Comparison of ENCODE assay signal across 8 cellular contexts in genomic region chr1:15758537-15758936, GRCh38. TPM values are rescaled to one million over a fixed set of nuclear protein-coding genes. Genes with fewer than 3 reads are reported as not detected.
DNase-seq lines count a peak whose midpoint lies in the region; ATAC-seq and TF ChIP-seq lines count a peak whose summit lies in the region.

Gene FBLIM1, plus strand, starts transcription at chr1:15758795. Its CDS starts 6,189 bp downstream, at chr1:15764984.

- peak within 1 kb of the TSS; percentile 60 to 80 for H3K4me3 ChIP-seq in stomach smooth muscle (ENCODE audit: low read length in 2 of 2)

- H3K27me3 Mint-ChIP-seq in activated naive CD4-positive, alpha-beta T cell treated with anti-CD3 and anti-CD28 coated beads, Interleukin-2, amount 10 ng/mL, durations not matched to agents 7 days and 5 days, result peaks cover 77% of the 10 kb centered on the region
- H3K27me3 Mint-ChIP-seq in chondrocyte (ENCODE audit: low read depth), result no peaks in the 10 kb centered on the region

- H3K9me3 ChIP-seq in stomach smooth muscle (ENCODE audit: control insufficient read depth in 2 of 2, low read length in 2 of 2), result no peaks in the 10 kb centered on the region

- no peak within 1 kb of the TSS for H3K27ac Mint-ChIP-seq in activated naive CD4-positive, alpha-beta T cell treated with anti-CD3 and anti-CD28 coated beads, Interleukin-2, amount 10 ng/mL, durations not matched to agents 7 days and 5 days
- H3K27ac Mint-ChIP-seq in chondrocyte (ENCODE audit: unreplicated experiment), result peak within 1 kb of the TSS; percentile 95

- peak within 1 kb of the TSS; percentile 64 to 75 for H3K9ac ChIP-seq in stomach smooth muscle (ENCODE audit: low read length in 2 of 2)

- H3K4me1 Mint-ChIP-seq in activated naive CD4-positive, alpha-beta T cell treated with anti-CD3 and anti-CD28 coated beads, Interleukin-2, amount 10 ng/mL, durations not matched to agents 7 days and 5 days, result peaks cover 21% of the 10 kb centered on the region
- H3K4me1 Mint-ChIP-seq in chondrocyte (ENCODE audit: low read depth), result peaks cover 55% of the 10 kb centered on the region

- H3K36me3 Mint-ChIP-seq in activated naive CD4-positive, alpha-beta T cell treated with anti-CD3 and anti-CD28 coated beads, Interleukin-2, amount 10 ng/mL, durations not matched to agents 7 days and 5 days, result no peaks in the 10 kb centered on the region
- H3K36me3 Mint-ChIP-seq in chondrocyte (ENCODE audit: low read depth), result peaks cover 8% of the 10 kb centered on the region

- peak; percentile 24 for ATAC-seq in left lobe of liver

- POLR2A ChIA-PET in GM10248 (lab: Yijun Ruan, JAX), result no interaction called here

- H3K36me3 ChIP-seq in stomach smooth muscle (ENCODE audit: control insufficient read depth in 2 of 2, insufficient read depth in 2 of 2, low read length in 2 of 2), result no peaks in the 10 kb centered on the region

- peak within 1 kb of the TSS; percentile 45 for H3K4me3 Mint-ChIP-seq in activated naive CD4-positive, alpha-beta T cell treated with anti-CD3 and anti-CD28 coated beads, Interleukin-2, amount 10 ng/mL, durations not matched to agents 7 days and 5 days
- H3K4me3 Mint-ChIP-seq in chondrocyte (ENCODE audit: unreplicated experiment), result peak within 1 kb of the TSS; percentile 92

- H3K4me1 ChIP-seq in stomach smooth muscle (ENCODE audit: control insufficient read depth, insufficient read depth, low read length), result peaks cover 24% of the 10 kb centered on the region

- H3K27me3 ChIP-seq in stomach smooth muscle (ENCODE audit: control insufficient read depth in 1 of 2, insufficient read depth in 2 of 2, low read length in 2 of 2), result no peaks in the 10 kb centered on the region

- DNase-seq in activated naive CD4-positive, alpha-beta T cell treated with anti-CD3 and anti-CD28 coated beads, Interleukin-2, amount 10 ng/mL, durations not matched to agents 7 days and 5 days, result peak; percentile 36
- no peak for DNase-seq in activated naive CD4-positive, alpha-beta T cell treated with Interleukin-2 at 50 U/mL for 16 hours
- DNase-seq in chondrocyte (ENCODE audit: low spot score) (no peak), left lobe of liver (ENCODE audit: low spot score) (no peak), NCI-H187 (lab: John Stamatoyannopoulos, UW) (no peak), UCSD-AML1 (lab: John Stamatoyannopoulos, UW; ENCODE audit: unreplicated experiment) (no peak), GM10248 (ENCODE audit: extremely low spot score) (no peak)

- CTCF ChIA-PET in activated naive CD4-positive, alpha-beta T cell treated with anti-CD3 and anti-CD28 coated beads, Interleukin-2, amount 10 ng/mL, durations not matched to agents 7 days and 5 days (lab: Charles Lee), result interaction anchor here (0.7 kb wide), 1 partner anchor 170 kb away, joined by 3 read pairs; no protein-coding TSS in a partner anchor
- CTCF ChIA-PET in GM10248 (lab: Yijun Ruan, JAX), result no interaction called here

- peak within 1 kb of the TSS; percentile 49 for H3K27ac ChIP-seq in stomach smooth muscle (ENCODE audit: low read length)

- no peaks in the 10 kb centered on the region for H3K9me3 Mint-ChIP-seq in activated naive CD4-positive, alpha-beta T cell treated with anti-CD3 and anti-CD28 coated beads, Interleukin-2, amount 10 ng/mL, durations not matched to agents 7 days and 5 days
- no peaks in the 10 kb centered on the region for H3K9me3 Mint-ChIP-seq in chondrocyte (ENCODE audit: low read depth)

- no peak for TF ChIP-seq CTCF in chondrocyte (IDR thresholded peaks at IDR 0.05)
- TF ChIP-seq CTCF in GM10248 (IDR thresholded peaks at IDR 0.05; ENCODE audit: control extremely low read depth, extremely low read depth, low read depth, missing control alignments), result no peak

RNA-seq across cellular contexts. Expression of gene FBLIM1, which starts in this region (rescaled TPM):
- 191 to 492 TPM (median 490 TPM) in 3 replicates for total RNA-seq in chondrocyte
- 6.2 TPM for total RNA-seq in left lobe of liver

Comparison
In these comparisons a context has a peak if more than half of its experiments do, and no peak if none do; other contexts are left out.
1. RNA of gene FBLIM1 (total RNA-seq): 191 to 492 TPM in chondrocyte; 6.2 TPM in left lobe of liver (single experiment); every median in the first group is over 10 times any median in the second.